In genomic region chr16:89565506-89566372, GRCh38 we compare ENCODE assay signal across 1 cellular context.
TF ChIP-seq lines count a peak whose summit lies in the region.

No MANE protein-coding gene starts in this region.

TF ChIP-seq in HepG2, 621 proteins besides CTCF, POLR2A, EP300 and RAD21 (continued from another document and continues in another):
- TF ChIP-seq, protein P1, sequence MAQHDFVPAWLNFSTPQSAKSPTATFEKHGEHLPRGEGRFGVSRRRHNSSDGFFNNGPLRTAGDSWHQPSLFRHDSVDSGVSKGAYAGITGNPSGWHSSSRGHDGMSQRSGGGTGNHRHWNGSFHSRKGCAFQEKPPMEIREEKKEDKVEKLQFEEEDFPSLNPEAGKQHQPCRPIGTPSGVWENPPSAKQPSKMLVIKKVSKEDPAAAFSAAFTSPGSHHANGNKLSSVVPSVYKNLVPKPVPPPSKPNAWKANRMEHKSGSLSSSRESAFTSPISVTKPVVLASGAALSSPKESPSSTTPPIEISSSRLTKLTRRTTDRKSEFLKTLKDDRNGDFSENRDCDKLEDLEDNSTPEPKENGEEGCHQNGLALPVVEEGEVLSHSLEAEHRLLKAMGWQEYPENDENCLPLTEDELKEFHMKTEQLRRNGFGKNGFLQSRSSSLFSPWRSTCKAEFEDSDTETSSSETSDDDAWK (CRISPR knock-in tag; IDR thresholded peaks at IDR 0.05) = no peak
- TF ChIP-seq PRDM4 (CRISPR knock-in tag; IDR thresholded peaks at IDR 0.05; ENCODE audit: borderline replicate concordance) (no peak), REXO4 (CRISPR knock-in tag; IDR thresholded peaks at IDR 0.05; ENCODE audit: borderline replicate concordance) (no peak), RFX1 (IDR thresholded peaks at IDR 0.05) (no peak), ZNF775 (CRISPR knock-in tag; IDR thresholded peaks at IDR 0.05; ENCODE audit: borderline replicate concordance) (no peak), ZNF441 (CRISPR knock-in tag; IDR thresholded peaks at IDR 0.05; ENCODE audit: borderline replicate concordance) (no peak), ZSCAN12 (CRISPR knock-in tag; IDR thresholded peaks at IDR 0.05) (no peak), ZNF761 (CRISPR knock-in tag; conservative IDR thresholded peaks at IDR 0.05) (no peak; the same call in 1 of the 2 replicates), CHD4 (IDR thresholded peaks at IDR 0.05; ENCODE audit: borderline replicate concordance, low read length) (peak; percentile 50; the same call in 1 of the 2 replicates), ATF3 (CRISPR knock-in tag; IDR thresholded peaks at IDR 0.05) (no peak; the same call in 1 of the 2 replicates), CC2D1A (CRISPR knock-in tag; IDR thresholded peaks at IDR 0.05) (no peak), ZNF501 (CRISPR knock-in tag; IDR thresholded peaks at IDR 0.05) (peak; percentile 79), ZFP1 (CRISPR knock-in tag; IDR thresholded peaks at IDR 0.05) (no peak), IRX3 (CRISPR knock-in tag; IDR thresholded peaks at IDR 0.05; ENCODE audit: borderline replicate concordance, low read depth) (0 out of 2 replicates have a peak, but pooled peaks have one; percentile 24), YEATS2 (CRISPR knock-in tag; IDR thresholded peaks at IDR 0.05; ENCODE audit: borderline replicate concordance) (0 out of 2 replicates have a peak, but pooled peaks have one; percentile 3), NFKB2 (CRISPR knock-in tag; IDR thresholded peaks at IDR 0.05; ENCODE audit: borderline replicate concordance) (peak; percentile 85; the same call in 1 of the 2 replicates), XRCC5 (optimal IDR thresholded peaks at IDR 0.05; ENCODE audit: low read length) (no peak), ZNF20 (CRISPR knock-in tag; IDR thresholded peaks at IDR 0.05) (no peak), GLMP (CRISPR knock-in tag; IDR thresholded peaks at IDR 0.05; ENCODE audit: borderline replicate concordance) (no peak), ZNF432 (CRISPR knock-in tag; IDR thresholded peaks at IDR 0.05; ENCODE audit: borderline replicate concordance) (no peak), TEAD3 (CRISPR knock-in tag; optimal IDR thresholded peaks at IDR 0.05; ENCODE audit: borderline replicate concordance) (peak; percentile 59), ZNF274 (CRISPR knock-in tag; IDR thresholded peaks at IDR 0.05) (peak; percentile 55), ZNF646 (CRISPR knock-in tag; IDR thresholded peaks at IDR 0.05) (0 out of 2 replicates have a peak, but pooled peaks have one; percentile 6), ONECUT2 (CRISPR knock-in tag; IDR thresholded peaks at IDR 0.05) (0 out of 2 replicates have a peak, but pooled peaks have one; percentile 7), CBX2 (IDR thresholded peaks at IDR 0.05; ENCODE audit: low read depth, low read length) (no peak), CBX2 (CRISPR knock-in tag; IDR thresholded peaks at IDR 0.05; ENCODE audit: low read depth) (no peak), ZSCAN20 (CRISPR knock-in tag; IDR thresholded peaks at IDR 0.05; ENCODE audit: borderline replicate concordance) (peak; percentile 75; the same call in 1 of the 2 replicates), NR2F1 (CRISPR knock-in tag; IDR thresholded peaks at IDR 0.05) (no peak; a peak in 1 of 4 replicates), RXRA (CRISPR knock-in tag; IDR thresholded peaks at IDR 0.05) (peak; percentile 44; the same call in 1 of the 2 replicates), GFI1 (CRISPR knock-in tag; IDR thresholded peaks at IDR 0.05; ENCODE audit: borderline replicate concordance) (no peak)
- TF ChIP-seq, protein P2, sequence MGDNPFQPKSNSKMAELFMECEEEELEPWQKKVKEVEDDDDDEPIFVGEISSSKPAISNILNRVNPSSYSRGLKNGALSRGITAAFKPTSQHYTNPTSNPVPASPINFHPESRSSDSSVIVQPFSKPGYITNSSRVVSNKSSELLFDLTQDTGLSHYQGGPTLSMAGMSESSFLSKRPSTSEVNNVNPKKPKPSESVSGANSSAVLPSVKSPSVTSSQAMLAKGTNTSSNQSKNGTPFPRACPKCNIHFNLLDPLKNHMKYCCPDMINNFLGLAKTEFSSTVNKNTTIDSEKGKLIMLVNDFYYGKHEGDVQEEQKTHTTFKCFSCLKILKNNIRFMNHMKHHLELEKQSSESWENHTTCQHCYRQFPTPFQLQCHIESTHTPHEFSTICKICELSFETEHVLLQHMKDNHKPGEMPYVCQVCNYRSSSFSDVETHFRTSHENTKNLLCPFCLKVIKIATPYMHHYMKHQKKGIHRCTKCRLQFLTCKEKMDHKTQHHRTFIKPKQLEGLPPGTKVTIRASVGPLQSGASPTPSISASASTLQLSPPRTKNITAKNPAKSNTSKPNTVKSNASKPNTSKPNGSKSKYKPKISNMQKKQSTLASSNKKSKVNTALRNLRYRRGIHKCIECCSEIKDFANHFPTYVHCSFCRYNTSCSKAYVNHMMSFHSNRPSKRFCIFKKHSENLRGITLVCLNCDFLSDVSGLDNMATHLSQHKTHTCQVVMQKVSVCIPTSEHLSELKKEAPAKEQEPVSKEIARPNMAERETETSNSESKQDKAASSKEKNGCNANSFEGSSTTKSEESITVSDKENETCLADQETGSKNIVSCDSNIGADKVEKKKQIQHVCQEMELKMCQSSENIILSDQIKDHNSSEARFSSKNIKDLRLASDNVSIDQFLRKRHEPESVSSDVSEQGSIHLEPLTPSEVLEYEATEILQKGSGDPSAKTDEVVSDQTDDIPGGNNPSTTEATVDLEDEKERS (CRISPR knock-in tag; IDR thresholded peaks at IDR 0.05) = no peak
- TF ChIP-seq, protein P3, sequence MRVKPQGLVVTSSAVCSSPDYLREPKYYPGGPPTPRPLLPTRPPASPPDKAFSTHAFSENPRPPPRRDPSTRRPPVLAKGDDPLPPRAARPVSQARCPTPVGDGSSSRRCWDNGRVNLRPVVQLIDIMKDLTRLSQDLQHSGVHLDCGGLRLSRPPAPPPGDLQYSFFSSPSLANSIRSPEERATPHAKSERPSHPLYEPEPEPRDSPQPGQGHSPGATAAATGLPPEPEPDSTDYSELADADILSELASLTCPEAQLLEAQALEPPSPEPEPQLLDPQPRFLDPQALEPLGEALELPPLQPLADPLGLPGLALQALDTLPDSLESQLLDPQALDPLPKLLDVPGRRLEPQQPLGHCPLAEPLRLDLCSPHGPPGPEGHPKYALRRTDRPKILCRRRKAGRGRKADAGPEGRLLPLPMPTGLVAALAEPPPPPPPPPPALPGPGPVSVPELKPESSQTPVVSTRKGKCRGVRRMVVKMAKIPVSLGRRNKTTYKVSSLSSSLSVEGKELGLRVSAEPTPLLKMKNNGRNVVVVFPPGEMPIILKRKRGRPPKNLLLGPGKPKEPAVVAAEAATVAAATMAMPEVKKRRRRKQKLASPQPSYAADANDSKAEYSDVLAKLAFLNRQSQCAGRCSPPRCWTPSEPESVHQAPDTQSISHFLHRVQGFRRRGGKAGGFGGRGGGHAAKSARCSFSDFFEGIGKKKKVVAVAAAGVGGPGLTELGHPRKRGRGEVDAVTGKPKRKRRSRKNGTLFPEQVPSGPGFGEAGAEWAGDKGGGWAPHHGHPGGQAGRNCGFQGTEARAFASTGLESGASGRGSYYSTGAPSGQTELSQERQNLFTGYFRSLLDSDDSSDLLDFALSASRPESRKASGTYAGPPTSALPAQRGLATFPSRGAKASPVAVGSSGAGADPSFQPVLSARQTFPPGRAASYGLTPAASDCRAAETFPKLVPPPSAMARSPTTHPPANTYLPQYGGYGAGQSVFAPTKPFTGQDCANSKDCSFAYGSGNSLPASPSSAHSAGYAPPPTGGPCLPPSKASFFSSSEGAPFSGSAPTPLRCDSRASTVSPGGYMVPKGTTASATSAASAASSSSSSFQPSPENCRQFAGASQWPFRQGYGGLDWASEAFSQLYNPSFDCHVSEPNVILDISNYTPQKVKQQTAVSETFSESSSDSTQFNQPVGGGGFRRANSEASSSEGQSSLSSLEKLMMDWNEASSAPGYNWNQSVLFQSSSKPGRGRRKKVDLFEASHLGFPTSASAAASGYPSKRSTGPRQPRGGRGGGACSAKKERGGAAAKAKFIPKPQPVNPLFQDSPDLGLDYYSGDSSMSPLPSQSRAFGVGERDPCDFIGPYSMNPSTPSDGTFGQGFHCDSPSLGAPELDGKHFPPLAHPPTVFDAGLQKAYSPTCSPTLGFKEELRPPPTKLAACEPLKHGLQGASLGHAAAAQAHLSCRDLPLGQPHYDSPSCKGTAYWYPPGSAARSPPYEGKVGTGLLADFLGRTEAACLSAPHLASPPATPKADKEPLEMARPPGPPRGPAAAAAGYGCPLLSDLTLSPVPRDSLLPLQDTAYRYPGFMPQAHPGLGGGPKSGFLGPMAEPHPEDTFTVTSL (CRISPR knock-in tag; IDR thresholded peaks at IDR 0.05; ENCODE audit: borderline replicate concordance) = no peak; the same call in 1 of the 2 replicates
- TF ChIP-seq, protein P4, sequence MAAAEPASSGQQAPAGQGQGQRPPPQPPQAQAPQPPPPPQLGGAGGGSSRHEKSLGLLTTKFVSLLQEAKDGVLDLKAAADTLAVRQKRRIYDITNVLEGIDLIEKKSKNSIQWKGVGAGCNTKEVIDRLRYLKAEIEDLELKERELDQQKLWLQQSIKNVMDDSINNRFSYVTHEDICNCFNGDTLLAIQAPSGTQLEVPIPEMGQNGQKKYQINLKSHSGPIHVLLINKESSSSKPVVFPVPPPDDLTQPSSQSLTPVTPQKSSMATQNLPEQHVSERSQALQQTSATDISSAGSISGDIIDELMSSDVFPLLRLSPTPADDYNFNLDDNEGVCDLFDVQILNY (CRISPR knock-in tag; conservative IDR thresholded peaks at IDR 0.05) = no peak
